ENCODE assay signal across 8 cellular contexts in the genomic region with DNA sequence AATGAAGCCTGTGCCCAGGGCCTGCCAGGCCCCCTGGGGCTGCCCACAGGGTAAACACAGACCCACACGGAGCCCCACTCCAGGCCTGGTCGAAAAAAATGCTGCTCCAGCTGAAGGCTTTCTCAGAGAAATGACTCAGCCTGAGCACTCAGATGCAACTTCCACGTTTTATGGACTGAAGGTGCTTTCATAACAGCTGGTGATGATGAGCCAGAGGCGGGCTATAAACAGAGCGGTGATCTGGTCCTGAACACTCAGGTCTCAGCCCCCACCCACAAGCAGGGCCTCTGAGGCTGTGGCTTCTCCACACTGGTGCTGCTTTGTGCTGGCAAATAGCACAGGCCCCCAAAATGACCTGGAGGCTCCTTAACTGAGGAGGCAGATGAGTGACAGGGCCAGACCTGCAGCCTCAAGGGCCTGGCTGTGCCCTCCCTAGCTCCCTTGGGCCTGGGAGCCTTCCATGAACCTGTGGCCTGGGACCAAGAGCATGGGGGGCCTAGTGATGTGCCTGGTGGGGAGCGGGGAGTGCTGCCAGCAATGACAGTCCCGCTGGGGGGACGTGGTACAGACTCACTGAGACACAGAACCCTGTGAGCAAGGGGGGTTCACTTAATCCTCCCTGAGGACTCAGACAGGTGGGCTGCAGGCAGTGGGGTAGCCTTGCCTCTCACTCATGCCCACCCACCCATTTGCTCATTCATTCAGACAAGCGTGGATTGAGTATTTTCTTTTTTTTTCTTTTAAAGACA. TPM values are rescaled to one million over a fixed set of nuclear protein-coding genes. Genes with fewer than 3 reads are reported as not detected.
DNase-seq lines count a peak whose midpoint lies in the region; ATAC-seq and TF ChIP-seq lines count a peak whose summit lies in the region.

No MANE protein-coding gene starts in this region.

- no peak for DNase-seq in CD8-positive, alpha-beta T cell
- DNase-seq in RPMI8226 (peak; percentile 70), epithelial cell of esophagus (ENCODE audit: low read depth) (peak; percentile 90), head of caudate nucleus (no peak), Ammon's horn (ENCODE audit: low spot score) (no peak)
- DNase-seq in stimulated activated CD4-positive, alpha-beta T cell treated with anti-CD3 and anti-CD28 coated beads, Interleukin-4, amount 100 ng/mL, for 24 hours: peak; percentile 53

- POLR2A ChIA-PET in CD8-positive, alpha-beta T cell (lab: Charles Lee): no interaction called here

- intact Hi-C loops in CD8-positive, alpha-beta T cell (cut with DNase I, micrococcal nuclease): no loop called here
- intact Hi-C loops in head of caudate nucleus (cut with DNase I): no loop called here

- H3K36me3 Mint-ChIP-seq in CD8-positive, alpha-beta T cell: no peaks in the 10 kb centered on the region

- no peak overlapping the region for H3K4me3 ChIP-seq in CD8-positive, alpha-beta T cell (ENCODE audit: low read depth, low read length)
- no peak overlapping the region for H3K4me3 ChIP-seq in epithelial cell of esophagus (ENCODE audit: low read length)

- H3K27ac ChIP-seq in CD8-positive, alpha-beta T cell (ENCODE audit: low read depth, low read length): no peak overlapping the region

- CTCF ChIA-PET in CD8-positive, alpha-beta T cell (lab: Charles Lee): interaction anchor here (1.5 kb wide), 1 partner anchor 28 kb away, joined by 3 read pairs; no protein-coding TSS in a partner anchor

- no peak overlapping the region for H3K27ac Mint-ChIP-seq in CD8-positive, alpha-beta T cell

- peak; percentile 49 for ATAC-seq in CD8-positive, alpha-beta T cell
- ATAC-seq in GM19023 (IDR thresholded peaks at IDR 0.05; ENCODE audit: unreplicated experiment) (peak; percentile 91), HG03108 (IDR thresholded peaks at IDR 0.05; ENCODE audit: unreplicated experiment) (peak; percentile 83)

- no peaks in the 10 kb centered on the region for H3K9me3 ChIP-seq in CD8-positive, alpha-beta T cell (ENCODE audit: low read length)

- no peak for TF ChIP-seq CTCF in CD8-positive, alpha-beta T cell (IDR thresholded peaks at IDR 0.05)
- TF ChIP-seq CTCF in epithelial cell of esophagus (IDR thresholded peaks at IDR 0.05; ENCODE audit: insufficient read depth, low read depth, low read length, missing control alignments): no peak

- no peaks in the 10 kb centered on the region for H3K27me3 ChIP-seq in CD8-positive, alpha-beta T cell (ENCODE audit: insufficient read depth, low read length)

- H3K4me1 Mint-ChIP-seq in CD8-positive, alpha-beta T cell (ENCODE audit: low read depth): no peaks in the 10 kb centered on the region

- peaks cover 7% of the 10 kb centered on the region for H3K4me1 ChIP-seq in CD8-positive, alpha-beta T cell (ENCODE audit: insufficient read depth, low read length)

- no peaks in the 10 kb centered on the region for H3K27me3 Mint-ChIP-seq in CD8-positive, alpha-beta T cell (ENCODE audit: low read depth)

- no peak overlapping the region for H3K4me3 Mint-ChIP-seq in CD8-positive, alpha-beta T cell

- no peaks in the 10 kb centered on the region for H3K36me3 ChIP-seq in CD8-positive, alpha-beta T cell (ENCODE audit: insufficient read depth, low read length)

- H3K9me3 Mint-ChIP-seq in CD8-positive, alpha-beta T cell: no peaks in the 10 kb centered on the region

RNA-seq across cellular contexts. Expression of a gene that starts 23.0 kb away (rescaled TPM):
- total RNA-seq in CD8-positive, alpha-beta T cell: 100 to 1,000 TPM; 130 to 147 TPM

RNA-seq across cellular contexts. Expression of a gene that starts 38.9 kb away (rescaled TPM):
- 1 to 10 TPM; 4.9 to 6.8 TPM for total RNA-seq in CD8-positive, alpha-beta T cell

RNA-seq across cellular contexts. Expression of a gene that starts 57.7 kb away (rescaled TPM):
- 100 to 1,000 TPM; 162 to 172 TPM for total RNA-seq in CD8-positive, alpha-beta T cell

Comparison
In these comparisons a context has a peak if more than half of its experiments do, and no peak if none do; other contexts are left out.
1. DNase-seq: peak in RPMI8226 (single experiment), epithelial cell of esophagus (single experiment) and stimulated activated CD4-positive, alpha-beta T cell treated with anti-CD3 and anti-CD28 coated beads, Interleukin-4, amount 100 ng/mL, for 24 hours (single experiment); none in CD8-positive, alpha-beta T cell (0 of 7), head of caudate nucleus (0 of 42) and Ammon's horn (single experiment).
2. Peak in every context shown above with its lines, with median percentiles within 50 percentile points of each other: ATAC-seq.